ENCODE assay signal across 22 cellular contexts in genomic region chr10:119323085-119323670, GRCh38.
DNase-seq lines count a peak whose midpoint lies in the region; ATAC-seq and TF ChIP-seq lines count a peak whose summit lies in the region.
"Had no signal": no experiment of that assay in that cellular context is flagged by ENCODE, and none has a peak within 500 bp of the region (broad histone marks: within the 10 kb centered on the region; RNA-seq: fewer than 3 reads in every experiment).

No MANE protein-coding gene starts in this region.

- H3K79me2 ChIP-seq in osteoblast (ENCODE audit: insufficient read depth, low read length): no peaks in the 10 kb centered on the region

- no peak overlapping the region for H3K27ac ChIP-seq in osteoblast (ENCODE audit: low read depth, low read length)
- H3K27ac ChIP-seq: parathyroid adenoma, right atrium auricular region, thyroid gland had no signal

- no peak overlapping the region for H3K4me3 Mint-ChIP-seq in IgD-negative memory B cell
- no peak overlapping the region for H3K4me3 Mint-ChIP-seq in mesothelial cell of epicardium
- H3K4me3 Mint-ChIP-seq: activated B cell treated with CpG ODN at 0.5 μM for 24 hours; activated CD4-positive, alpha-beta T cell treated with anti-CD3 and anti-CD28 coated beads, Interleukin-2, amount 10 ng/mL, durations not matched to agents 7 days and 5 days; effector memory CD8-positive, alpha-beta T cell had no signal

- H3K36me3 Mint-ChIP-seq in IgD-negative memory B cell: peaks cover 6% of the 10 kb centered on the region
- H3K36me3 Mint-ChIP-seq in mesothelial cell of epicardium: peaks cover 3% of the 10 kb centered on the region
- H3K36me3 Mint-ChIP-seq: activated naive CD4-positive, alpha-beta T cell treated with anti-CD3 and anti-CD28 coated beads, Interleukin-2, amount 50 U/mL, for 72 hours had no signal

- no peaks in the 10 kb centered on the region for H3K4me1 ChIP-seq in osteoblast (ENCODE audit: insufficient read depth, low read length)

- peaks cover 0 to 3% (median 2%) of the 10 kb centered on the region in 3 donors for H3K9me3 Mint-ChIP-seq in IgD-negative memory B cell
- peaks cover 4% of the 10 kb centered on the region for H3K9me3 Mint-ChIP-seq in mesothelial cell of epicardium
- H3K9me3 Mint-ChIP-seq: activated B cell treated with CpG ODN at 0.5 μM for 24 hours; activated CD4-positive, alpha-beta T cell treated with anti-CD3 and anti-CD28 coated beads, Interleukin-2, amount 10 ng/mL, durations not matched to agents 7 days and 5 days; activated naive CD4-positive, alpha-beta T cell treated with anti-CD3 and anti-CD28 coated beads, Interleukin-2, amount 50 U/mL, for 72 hours; effector memory CD8-positive, alpha-beta T cell had no signal

- H3K4me3 ChIP-seq in osteoblast (ENCODE audit: insufficient read depth, low read length): no peak overlapping the region
- H3K4me3 ChIP-seq: right atrium auricular region, thyroid gland had no signal

- H4K20me1 ChIP-seq in osteoblast (ENCODE audit: insufficient read depth, low read length): no peaks in the 10 kb centered on the region

- no peaks in the 10 kb centered on the region for H3K36me3 ChIP-seq in osteoblast (ENCODE audit: insufficient read depth, low read length)
- H3K36me3 ChIP-seq: thyroid gland had no signal

- DNase-seq in ACHN (peak; percentile 41), kidney tubule cell (ENCODE audit: low spot score) (peak; percentile 54), osteoblast (ENCODE audit: insufficient read length, low spot score, missing footprints) (peak; percentile 57), mesothelial cell of epicardium (ENCODE audit: low spot score in 2 of 2, unreplicated experiment in 2 of 2) (no peak), GF-D8 (lab: John Stamatoyannopoulos, UW) (no peak), cortex of kidney (lab: John Stamatoyannopoulos, UW) (no peak)
- DNase-seq: activated B cell treated with CpG ODN at 0.5 μM for 24 hours; activated CD4-positive, alpha-beta T cell treated with anti-CD3 and anti-CD28 coated beads, Interleukin-2, amount 10 ng/mL, durations not matched to agents 7 days and 5 days; activated effector memory CD4-positive, alpha-beta T cell treated with Interleukin-2 at 50 U/mL for 16 hours; DMS53; effector memory CD8-positive, alpha-beta T cell; head of caudate nucleus; islet precursor cell; NCI-H1092; NCI-H1694; NCI-H748 treated with DMSO at 0.1 percent for 48 hours; thyroid gland had no signal

- peaks cover 21 to 49% (median 27%) of the 10 kb centered on the region in 3 donors for H3K4me1 Mint-ChIP-seq in IgD-negative memory B cell
- H3K4me1 Mint-ChIP-seq in mesothelial cell of epicardium: no peaks in the 10 kb centered on the region

- ATAC-seq in GM18519 (IDR thresholded peaks at IDR 0.05; ENCODE audit: low FRiP score, unreplicated experiment): no peak
- ATAC-seq: activated naive CD4-positive, alpha-beta T cell treated with anti-CD3 and anti-CD28 coated beads, Interleukin-2, amount 50 U/mL, for 72 hours; effector memory CD8-positive, alpha-beta T cell had no signal

- H3K27me3 ChIP-seq in osteoblast (ENCODE audit: insufficient read depth, low read length): no peaks in the 10 kb centered on the region
- H3K27me3 ChIP-seq: right atrium auricular region, thyroid gland had no signal

- H2AFZ ChIP-seq in osteoblast (ENCODE audit: low read length): no peak overlapping the region
- H2AFZ ChIP-seq: parathyroid adenoma had no signal

- H3K27me3 Mint-ChIP-seq in IgD-negative memory B cell: no peaks in the 10 kb centered on the region
- no peaks in the 10 kb centered on the region for H3K27me3 Mint-ChIP-seq in mesothelial cell of epicardium (ENCODE audit: low read depth)
- H3K27me3 Mint-ChIP-seq: activated B cell treated with CpG ODN at 0.5 μM for 24 hours; effector memory CD8-positive, alpha-beta T cell had no signal

- no peaks in the 10 kb centered on the region for H3K9me3 ChIP-seq in osteoblast (ENCODE audit: low read depth, low read length)
- H3K9me3 ChIP-seq: right atrium auricular region, thyroid gland had no signal

- H3K27ac Mint-ChIP-seq in IgD-negative memory B cell (peak overlapping the region in 2 of 3 donors; percentile 65), mesothelial cell of epicardium (no peak overlapping the region)
- H3K27ac Mint-ChIP-seq: activated B cell treated with CpG ODN at 0.5 μM for 24 hours; activated CD4-positive, alpha-beta T cell treated with anti-CD3 and anti-CD28 coated beads, Interleukin-2, amount 10 ng/mL, durations not matched to agents 7 days and 5 days; activated naive CD4-positive, alpha-beta T cell treated with anti-CD3 and anti-CD28 coated beads, Interleukin-2, amount 50 U/mL, for 72 hours had no signal

- no peak overlapping the region for H3K4me2 ChIP-seq in osteoblast (ENCODE audit: insufficient read depth, low read length)

- TF ChIP-seq CTCF in osteoblast (IDR thresholded peaks at IDR 0.05; ENCODE audit: extremely low read depth, low read depth, low read length) (no peak), mesothelial cell of epicardium (IDR thresholded peaks at IDR 0.05; ENCODE audit: unreplicated experiment) (no peak)

- in situ Hi-C loops in ACHN (cut with HindIII; ENCODE audit: low pct_ligation_motif_present, low pct_unique_long_range_greater_than_20kb, low sequenced_read_pairs): no loop called here

Comparison
In these comparisons a context has a peak if more than half of its experiments do, and no peak if none do; other contexts are left out.
1. DNase-seq: peak in ACHN (single experiment), kidney tubule cell (single experiment) and osteoblast (single experiment); none in mesothelial cell of epicardium (0 of 2), GF-D8 (single experiment) and cortex of kidney (single experiment).